Comparison of ENCODE assay signal across 26 cellular contexts in genomic region chrX:29039501-29039900, GRCh38.
DNase-seq lines count a peak whose midpoint lies in the region; ATAC-seq, FAIRE-seq and TF ChIP-seq lines count a peak whose summit lies in the region.
"Had no signal": no experiment of that assay in that cellular context is flagged by ENCODE, and none has a peak within 500 bp of the region (broad histone marks: within the 10 kb centered on the region; RNA-seq: fewer than 3 reads in every experiment).

No MANE protein-coding gene starts in this region.

- no peaks in the 10 kb centered on the region for H3K36me3 ChIP-seq in right atrium auricular region
- no peaks in the 10 kb centered on the region for H3K36me3 ChIP-seq in endothelial cell of umbilical vein (ENCODE audit: control insufficient read depth in 2 of 2, extremely low read depth in 1 of 2, insufficient read depth in 2 of 2, low read length in 2 of 2)
- no peaks in the 10 kb centered on the region for H3K36me3 ChIP-seq in neural progenitor cell
- H3K36me3 ChIP-seq: BLaER1 treated with 17β-estradiol and CSF1 and Interleukin-3, amounts not matched to agents 10 nM and 100 nM had no signal

- H3F3A ChIP-seq in neural progenitor cell (ENCODE audit: low read depth) = peaks cover 5% of the 10 kb centered on the region

- H3K9ac ChIP-seq in endothelial cell of umbilical vein (replicated peaks; ENCODE audit: extremely low read depth, insufficient read depth, low read length) (no peak overlapping the region), neural progenitor cell (no peak overlapping the region)
- H3K9ac ChIP-seq: BLaER1 treated with 17β-estradiol and CSF1 and Interleukin-3, amounts not matched to agents 10 nM and 100 nM; GM23248 had no signal

- no peaks in the 10 kb centered on the region for H3K36me3 Mint-ChIP-seq in neural progenitor cell
- H3K36me3 Mint-ChIP-seq in activated T-helper 1 cell treated with anti-CD3 and anti-CD28 coated beads, Interleukin-12 subunit alpha, Interleukin-12 subunit beta, Interleukin-2, Interleukin-4 antibody, amounts not matched to agents 30 ng/mL and 10 ng/mL and 1 ng/mL, durations not matched to agents 14 hours and 24 hours and 36 hours (ENCODE audit: low read depth) = no peaks in the 10 kb centered on the region
- no peaks in the 10 kb centered on the region for H3K36me3 Mint-ChIP-seq in activated CD4-positive, alpha-beta T cell treated with anti-CD3 and anti-CD28 coated beads for 36 hours (ENCODE audit: low read depth)
- H3K36me3 Mint-ChIP-seq: CD14-positive monocyte; CD8-positive, alpha-beta memory T cell had no signal

- no peak overlapping the region for H3K27ac Mint-ChIP-seq in neural progenitor cell
- no peak overlapping the region for H3K27ac Mint-ChIP-seq in activated T-helper 1 cell treated with anti-CD3 and anti-CD28 coated beads, Interleukin-12 subunit alpha, Interleukin-12 subunit beta, Interleukin-2, Interleukin-4 antibody, amounts not matched to agents 30 ng/mL and 10 ng/mL and 1 ng/mL, durations not matched to agents 14 hours and 24 hours and 36 hours
- H3K27ac Mint-ChIP-seq in activated CD4-positive, alpha-beta T cell treated with anti-CD3 and anti-CD28 coated beads for 36 hours = no peak overlapping the region
- H3K27ac Mint-ChIP-seq: B cell; CD14-positive monocyte; CD4-positive, alpha-beta T cell; CD8-positive, alpha-beta memory T cell had no signal

- 35% methylated on average over 2 of the region's 2 CpGs for WGBS in right cardiac atrium

- CTCF ChIA-PET in endothelial cell of umbilical vein (lab: Charles Lee) = interaction anchor here (0.9 to 1.4 kb wide), 2 partner anchors 9 to 1420 kb away, joined by 4 to 5 read pairs; no protein-coding TSS in a partner anchor
- CTCF ChIA-PET in activated CD4-positive, alpha-beta T cell treated with anti-CD3 and anti-CD28 coated beads for 36 hours (lab: Charles Lee) = no interaction called here

- FAIRE-seq in endothelial cell of umbilical vein (lab: Jason Lieb, UNC) = no peak
- FAIRE-seq: A204.1, D721Med, GM12878, GM19239, H1 had no signal

- H3K9me3 Mint-ChIP-seq in neural progenitor cell = no peaks in the 10 kb centered on the region
- H3K9me3 Mint-ChIP-seq in activated T-helper 1 cell treated with anti-CD3 and anti-CD28 coated beads, Interleukin-12 subunit alpha, Interleukin-12 subunit beta, Interleukin-2, Interleukin-4 antibody, amounts not matched to agents 30 ng/mL and 10 ng/mL and 1 ng/mL, durations not matched to agents 14 hours and 24 hours and 36 hours = no peaks in the 10 kb centered on the region
- H3K9me3 Mint-ChIP-seq in activated CD4-positive, alpha-beta T cell treated with anti-CD3 and anti-CD28 coated beads for 36 hours (ENCODE audit: low read depth) = no peaks in the 10 kb centered on the region
- H3K9me3 Mint-ChIP-seq: CD14-positive monocyte had no signal

- H4K20me1 ChIP-seq in endothelial cell of umbilical vein (replicated peaks; ENCODE audit: control insufficient read depth, extremely low read depth, insufficient read depth, low read length) (no peaks in the 10 kb centered on the region), neural progenitor cell (ENCODE audit: low read depth) (no peaks in the 10 kb centered on the region)
- H4K20me1 ChIP-seq: BLaER1 treated with 17β-estradiol and CSF1 and Interleukin-3, amounts not matched to agents 10 nM and 100 nM had no signal

- no peaks in the 10 kb centered on the region for H3K9me1 ChIP-seq in endothelial cell of umbilical vein (replicated peaks; ENCODE audit: control insufficient read depth, extremely low read depth, insufficient read depth, low read length)

- no TSS peak for BruUV-seq in endothelial cell of umbilical vein (replicated peaks; lab: Mats Ljungman, UMichigan)

- no peaks in the 10 kb centered on the region for H3K79me2 ChIP-seq in endothelial cell of umbilical vein (ENCODE audit: control insufficient read depth, insufficient read depth, low read length)
- no peaks in the 10 kb centered on the region for H3K79me2 ChIP-seq in neural progenitor cell (ENCODE audit: low read depth)

- peak; percentile 36 for ATAC-seq in Right ventricle myocardium superior (ENCODE audit: poor library complexity)
- ATAC-seq in left ventricle myocardium superior = peak; percentile 57
- no peak for ATAC-seq in right cardiac atrium
- no peak for ATAC-seq in activated CD4-positive, alpha-beta T cell treated with anti-CD3 and anti-CD28 coated beads for 36 hours
- ATAC-seq: GM12878 had no signal

- H3K4me3 ChIP-seq in right atrium auricular region (no peak overlapping the region), right cardiac atrium (ENCODE audit: low read length) (no peak overlapping the region), endothelial cell of umbilical vein (replicated peaks in 1 of 3; ENCODE audit: insufficient read depth in 1 of 3, low read depth in 1 of 3, low read length in 3 of 3) (no peak overlapping the region), neural progenitor cell (no peak overlapping the region)
- H3K4me3 ChIP-seq: BLaER1 treated with 17β-estradiol and CSF1 and Interleukin-3, amounts not matched to agents 10 nM and 100 nM; GM12878; GM23248 had no signal

- H3K4me1 ChIP-seq in right atrium auricular region = no peaks in the 10 kb centered on the region
- H3K4me1 ChIP-seq in right cardiac atrium (ENCODE audit: control insufficient read depth, insufficient read depth, low read length) = no peaks in the 10 kb centered on the region
- H3K4me1 ChIP-seq in endothelial cell of umbilical vein (ENCODE audit: control insufficient read depth, extremely low read depth, insufficient read depth, low read length) = peaks cover 7% of the 10 kb centered on the region
- peaks cover 22% of the 10 kb centered on the region for H3K4me1 ChIP-seq in neural progenitor cell

- H3K27me3 ChIP-seq in right atrium auricular region (no peaks in the 10 kb centered on the region), right cardiac atrium (ENCODE audit: control insufficient read depth, insufficient read depth) (no peaks in the 10 kb centered on the region), endothelial cell of umbilical vein (ENCODE audit: control insufficient read depth in 2 of 2, insufficient read depth in 2 of 2, low read length in 2 of 2) (no peaks in the 10 kb centered on the region), neural progenitor cell (no peaks in the 10 kb centered on the region)
- H3K27me3 ChIP-seq: BLaER1 treated with 17β-estradiol and CSF1 and Interleukin-3, amounts not matched to agents 10 nM and 100 nM had no signal

- TF ChIP-seq CTCF in right atrium auricular region (IDR thresholded peaks at IDR 0.05) (no peak), endothelial cell of umbilical vein (IDR thresholded peaks at IDR 0.05; ENCODE audit: extremely low read depth in 1 of 2, insufficient read depth in 1 of 2, low read depth in 1 of 2, low read length in 2 of 2) (no peak), neural progenitor cell (IDR thresholded peaks at IDR 0.05) (no peak)

- dilution Hi-C loops in endothelial cell of umbilical vein (cut with MboI; ENCODE audit: extremely low pct_ligation_motif_present, low sequenced_read_pairs) = no loop called here

- no peaks in the 10 kb centered on the region for H3K27me3 Mint-ChIP-seq in neural progenitor cell (ENCODE audit: insufficient read depth, low read depth)
- H3K27me3 Mint-ChIP-seq in activated T-helper 1 cell treated with anti-CD3 and anti-CD28 coated beads, Interleukin-12 subunit alpha, Interleukin-12 subunit beta, Interleukin-2, Interleukin-4 antibody, amounts not matched to agents 30 ng/mL and 10 ng/mL and 1 ng/mL, durations not matched to agents 14 hours and 24 hours and 36 hours (ENCODE audit: insufficient read depth) = no peaks in the 10 kb centered on the region
- H3K27me3 Mint-ChIP-seq in activated CD4-positive, alpha-beta T cell treated with anti-CD3 and anti-CD28 coated beads for 36 hours = no peaks in the 10 kb centered on the region
- H3K27me3 Mint-ChIP-seq: B cell; CD4-positive, alpha-beta T cell had no signal

- no peak for TF ChIP-seq POLR2A in endothelial cell of umbilical vein (IDR thresholded peaks at IDR 0.05; ENCODE audit: low read depth, low read length)

- H3K9me3 ChIP-seq in right atrium auricular region = no peaks in the 10 kb centered on the region
- no peaks in the 10 kb centered on the region for H3K9me3 ChIP-seq in right cardiac atrium (ENCODE audit: control insufficient read depth, low read length)
- H3K9me3 ChIP-seq in endothelial cell of umbilical vein (replicated peaks; ENCODE audit: control insufficient read depth, insufficient read depth, low read length) = no peaks in the 10 kb centered on the region
- H3K9me3 ChIP-seq in neural progenitor cell (ENCODE audit: low read depth) = peaks cover 5% of the 10 kb centered on the region
- H3K9me3 ChIP-seq: BLaER1 treated with 17β-estradiol and CSF1 and Interleukin-3, amounts not matched to agents 10 nM and 100 nM had no signal

- H3K4me3 Mint-ChIP-seq in neural progenitor cell = no peak overlapping the region
- no peak overlapping the region for H3K4me3 Mint-ChIP-seq in activated T-helper 1 cell treated with anti-CD3 and anti-CD28 coated beads, Interleukin-12 subunit alpha, Interleukin-12 subunit beta, Interleukin-2, Interleukin-4 antibody, amounts not matched to agents 30 ng/mL and 10 ng/mL and 1 ng/mL, durations not matched to agents 14 hours and 24 hours and 36 hours
- H3K4me3 Mint-ChIP-seq in activated CD4-positive, alpha-beta T cell treated with anti-CD3 and anti-CD28 coated beads for 36 hours = no peak overlapping the region
- H3K4me3 Mint-ChIP-seq: B cell; CD14-positive monocyte; CD4-positive, alpha-beta T cell; CD8-positive, alpha-beta memory T cell had no signal

- DNase-seq in Right ventricle myocardium superior (no peak), right atrium auricular region (ENCODE audit: low spot score) (no peak), left ventricle myocardium superior (no peak), right cardiac atrium (no peak), endothelial cell of umbilical vein (ENCODE audit: low read depth, low spot score) (peak; percentile 28), neural progenitor cell (ENCODE audit: low spot score) (no peak)
- DNase-seq in activated T-helper 1 cell treated with anti-CD3 and anti-CD28 coated beads, Interleukin-12 subunit alpha, Interleukin-12 subunit beta, Interleukin-2, Interleukin-4 antibody, amounts not matched to agents 30 ng/mL and 10 ng/mL and 1 ng/mL, durations not matched to agents 14 hours and 24 hours and 36 hours (ENCODE audit: low spot score) = no peak
- DNase-seq in activated CD4-positive, alpha-beta T cell treated with anti-CD3 and anti-CD28 coated beads for 36 hours = no peak
- DNase-seq: CD4-positive, alpha-beta T cell; CD8-positive, alpha-beta memory T cell; DMS 273 treated with DMSO at 0.1 percent for 48 hours; DMS79; EL; GDM1; GM23248; H7; HCEC 1CT had no signal

- peak overlapping the region; percentile 48 for H2AFZ ChIP-seq in endothelial cell of umbilical vein (ENCODE audit: low read depth, low read length)
- H2AFZ ChIP-seq in neural progenitor cell (replicated peaks) = no peak overlapping the region
- H2AFZ ChIP-seq: GM23248 had no signal

- H3K4me2 ChIP-seq in endothelial cell of umbilical vein (ENCODE audit: insufficient read depth, low read length) (no peak overlapping the region), neural progenitor cell (no peak overlapping the region)

- intact Hi-C loops in Right ventricle myocardium superior (cut with DNase I) = no loop called here
- intact Hi-C loops in left ventricle myocardium superior (cut with micrococcal nuclease) = no loop called here
- intact Hi-C loops in right cardiac atrium (cut with DNase I) = no loop called here
- intact Hi-C loops in endothelial cell of umbilical vein (cut with micrococcal nuclease) = no loop called here
- intact Hi-C loops in activated T-helper 1 cell treated with anti-CD3 and anti-CD28 coated beads, Interleukin-12 subunit alpha, Interleukin-12 subunit beta, Interleukin-2, Interleukin-4 antibody, amounts not matched to agents 30 ng/mL and 10 ng/mL and 1 ng/mL, durations not matched to agents 14 hours and 24 hours and 36 hours (cut with micrococcal nuclease) = no loop called here
- intact Hi-C loops in activated CD4-positive, alpha-beta T cell treated with anti-CD3 and anti-CD28 coated beads for 36 hours (cut with DNase I, micrococcal nuclease) = no loop called here

- no peak overlapping the region for H3K27ac ChIP-seq in right atrium auricular region
- H3K27ac ChIP-seq in right cardiac atrium (ENCODE audit: low read length) = no peak overlapping the region
- H3K27ac ChIP-seq in endothelial cell of umbilical vein (ENCODE audit: insufficient read depth, low read depth, low read length) = no peak overlapping the region
- H3K27ac ChIP-seq in neural progenitor cell = peak overlapping the region; percentile 74
- H3K27ac ChIP-seq: 22Rv1; BLaER1 treated with 17β-estradiol and CSF1 and Interleukin-3, amounts not matched to agents 10 nM and 100 nM; GM23248 had no signal

- peaks cover 11% of the 10 kb centered on the region for H3K4me1 Mint-ChIP-seq in neural progenitor cell
- no peaks in the 10 kb centered on the region for H3K4me1 Mint-ChIP-seq in activated T-helper 1 cell treated with anti-CD3 and anti-CD28 coated beads, Interleukin-12 subunit alpha, Interleukin-12 subunit beta, Interleukin-2, Interleukin-4 antibody, amounts not matched to agents 30 ng/mL and 10 ng/mL and 1 ng/mL, durations not matched to agents 14 hours and 24 hours and 36 hours (ENCODE audit: low read depth)
- H3K4me1 Mint-ChIP-seq in activated CD4-positive, alpha-beta T cell treated with anti-CD3 and anti-CD28 coated beads for 36 hours = no peaks in the 10 kb centered on the region
- H3K4me1 Mint-ChIP-seq: B cell; CD14-positive monocyte; CD8-positive, alpha-beta memory T cell had no signal

- POLR2A ChIA-PET in endothelial cell of umbilical vein (lab: Charles Lee) = no interaction called here
- POLR2A ChIA-PET in activated CD4-positive, alpha-beta T cell treated with anti-CD3 and anti-CD28 coated beads for 36 hours (lab: Charles Lee) = no interaction called here

Comparison
In these comparisons a context has a peak if more than half of its experiments do, and no peak if none do; other contexts are left out.
1. ATAC-seq: peak in Right ventricle myocardium superior (single experiment) and left ventricle myocardium superior (single experiment); none in right cardiac atrium (0 of 2) and activated CD4-positive, alpha-beta T cell treated with anti-CD3 and anti-CD28 coated beads for 36 hours (single experiment).